ENCODE assay signal across 28 cellular contexts in the genomic region with DNA sequence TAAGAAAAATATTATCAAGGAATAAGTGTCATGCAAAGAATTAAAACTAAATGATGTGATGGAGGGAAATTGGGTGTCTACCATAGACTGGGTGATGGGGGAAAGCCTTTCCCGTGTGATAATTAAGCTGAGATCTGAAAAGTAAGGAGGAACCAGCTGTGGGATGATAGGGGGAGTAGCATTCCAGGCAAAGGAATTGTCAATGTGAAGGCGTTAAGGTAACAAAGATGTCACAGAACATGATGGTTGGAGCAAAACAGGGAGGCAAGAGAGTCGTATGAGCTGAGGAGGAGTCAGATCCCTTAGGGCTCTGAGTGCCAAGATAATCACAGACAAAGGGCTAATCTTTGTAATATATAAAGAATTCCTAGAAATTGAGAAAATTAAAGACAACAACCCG.
"Had no signal": no experiment of that assay in that cellular context is flagged by ENCODE, and none has a peak within 500 bp of the region (broad histone marks: within the 10 kb centered on the region; RNA-seq: fewer than 3 reads in every experiment).

No MANE protein-coding gene starts in this region.

- H2AFZ ChIP-seq: parathyroid adenoma had no signal

- H3K9ac ChIP-seq: parathyroid adenoma had no signal

- H3K36me3 Mint-ChIP-seq: stimulated activated effector memory CD8-positive, alpha-beta T cell treated with anti-CD3 and anti-CD28 coated beads, Interleukin-12 subunit alpha, Interleukin-12 subunit beta, amount 100 ng/mL, for 72 hours; stimulated activated naive B cell treated with anti-CD40 and anti-IgM and Interleukin-4, amounts not matched to agents 10 μg/mL and 1 μg/mL and 100 μg/mL, for 72 hours had no signal

- H3K9me3 Mint-ChIP-seq: stimulated activated effector memory CD8-positive, alpha-beta T cell treated with anti-CD3 and anti-CD28 coated beads, Interleukin-12 subunit alpha, Interleukin-12 subunit beta, amount 100 ng/mL, for 72 hours; stimulated activated naive B cell treated with anti-CD40 and anti-IgM and Interleukin-4, amounts not matched to agents 10 μg/mL and 1 μg/mL and 100 μg/mL, for 72 hours had no signal

- H3K27ac Mint-ChIP-seq: naive thymus-derived CD4-positive, alpha-beta T cell; nephron progenitor cell; progenitor cell of endocrine pancreas; stimulated activated naive B cell treated with anti-CD40 and anti-IgM and Interleukin-4, amounts not matched to agents 10 μg/mL and 1 μg/mL and 100 μg/mL, for 72 hours; stimulated activated naive CD8-positive, alpha-beta T cell treated with anti-CD3 and anti-CD28 coated beads, Interleukin-15, Interleukin-2, amounts not matched to agents 100 ng/mL and 50 ng/mL, for 24 hours had no signal

- H3K4me3 ChIP-seq: ovary, psoas muscle, right lobe of liver, sigmoid colon, stomach, thoracic aorta, thyroid gland, tibial nerve, upper lobe of left lung, vagina had no signal

- ATAC-seq: naive thymus-derived CD4-positive, alpha-beta T cell; psoas muscle; right cardiac atrium; right lobe of liver; stimulated activated effector memory CD8-positive, alpha-beta T cell treated with anti-CD3 and anti-CD28 coated beads, Interleukin-12 subunit alpha, Interleukin-12 subunit beta, amount 100 ng/mL, for 72 hours; stimulated activated naive B cell treated with anti-CD40 and anti-IgM and Interleukin-4, amounts not matched to agents 10 μg/mL and 1 μg/mL and 100 μg/mL, for 72 hours had no signal

- H3K4me3 Mint-ChIP-seq: naive thymus-derived CD4-positive, alpha-beta T cell; nephron progenitor cell; neural crest cell; stimulated activated effector memory CD8-positive, alpha-beta T cell treated with anti-CD3 and anti-CD28 coated beads, Interleukin-12 subunit alpha, Interleukin-12 subunit beta, amount 100 ng/mL, for 72 hours; stimulated activated naive B cell treated with anti-CD40 and anti-IgM and Interleukin-4, amounts not matched to agents 10 μg/mL and 1 μg/mL and 100 μg/mL, for 72 hours; stimulated activated naive CD8-positive, alpha-beta T cell treated with anti-CD3 and anti-CD28 coated beads, Interleukin-15, Interleukin-2, amounts not matched to agents 100 ng/mL and 50 ng/mL, for 24 hours had no signal

- H3K27me3 ChIP-seq: ovary, right lobe of liver, sigmoid colon, stomach, thyroid gland, tibial nerve, upper lobe of left lung, vagina had no signal

- H3K4me1 ChIP-seq: parathyroid adenoma, psoas muscle, right lobe of liver, upper lobe of left lung had no signal

- H3K27me3 Mint-ChIP-seq: naive thymus-derived CD4-positive, alpha-beta T cell; stimulated activated naive B cell treated with anti-CD40 and anti-IgM and Interleukin-4, amounts not matched to agents 10 μg/mL and 1 μg/mL and 100 μg/mL, for 72 hours; stimulated activated naive CD8-positive, alpha-beta T cell treated with anti-CD3 and anti-CD28 coated beads, Interleukin-15, Interleukin-2, amounts not matched to agents 100 ng/mL and 50 ng/mL, for 24 hours had no signal

- H3K9me3 ChIP-seq: ovary, psoas muscle, right lobe of liver, sigmoid colon, stomach, thoracic aorta, thyroid gland, tibial nerve, upper lobe of left lung, vagina had no signal

- H3K27ac ChIP-seq: ovary, parathyroid adenoma, psoas muscle, right lobe of liver, sigmoid colon, stomach, thoracic aorta, thyroid gland, tibial nerve, upper lobe of left lung, vagina had no signal

- H3K36me3 ChIP-seq: ovary, right lobe of liver, sigmoid colon, stomach, thoracic aorta, thyroid gland, tibial nerve, upper lobe of left lung, vagina had no signal

- DNase-seq: naive thymus-derived CD4-positive, alpha-beta T cell; nephron progenitor cell; occipital lobe; ovary; posterior cingulate gyrus; psoas muscle; right cardiac atrium; right lobe of liver; sigmoid colon; small intestine; stimulated activated CD4-positive, alpha-beta T cell treated with anti-CD3 and anti-CD28 coated beads, Interleukin-15, amount 100 ng/mL, for 24 hours; stimulated activated CD4-positive, alpha-beta T cell treated with anti-CD3 and anti-CD28 coated beads, Interleukin-2, amount 100 ng/mL, for 24 hours; stimulated activated CD4-positive, alpha-beta T cell treated with anti-CD3 and anti-CD28 coated beads, Interleukin-2, amount 100 ng/mL, for 48 hours; stimulated activated CD4-positive, alpha-beta T cell treated with anti-CD3 and anti-CD28 coated beads, Interleukin-4, amount 100 ng/mL, for 24 hours; stimulated activated naive B cell treated with anti-CD40 and anti-IgM and Interleukin-4, amounts not matched to agents 10 μg/mL and 1 μg/mL and 100 μg/mL, for 72 hours; stimulated activated naive CD4-positive, alpha-beta T cell treated with Interleukin-2 at 50 U/mL for 16 hours; stomach; thyroid gland; trophoblast cell; upper lobe of left lung had no signal

- H3K79me2 ChIP-seq: parathyroid adenoma had no signal
